In genomic region chrX:133888941-133889340, GRCh38 we compare ENCODE assay signal across 20 cellular contexts.
DNase-seq lines count a peak whose midpoint lies in the region; ATAC-seq, FAIRE-seq and TF ChIP-seq lines count a peak whose summit lies in the region.
"Had no signal": no experiment of that assay in that cellular context is flagged by ENCODE, and none has a peak within 500 bp of the region (broad histone marks: within the 10 kb centered on the region; RNA-seq: fewer than 3 reads in every experiment).

No MANE protein-coding gene starts in this region.

- intact Hi-C loops in HepG2 (cut with micrococcal nuclease; ENCODE audit: unreplicated experiment): no loop called here
- intact Hi-C loops in right lobe of liver (cut with DNase I): no loop called here
- intact Hi-C loops in uterus (cut with DNase I; ENCODE audit: low total_unique reads): no loop called here

- H3K36me3 Mint-ChIP-seq in endothelial cell (ENCODE audit: low read depth, unreplicated experiment) (no peaks in the 10 kb centered on the region), neural crest cell (ENCODE audit: low read depth) (peaks cover 2% of the 10 kb centered on the region)
- H3K36me3 Mint-ChIP-seq: CD4-positive, CD25-positive, alpha-beta regulatory T cell; CD8-positive, alpha-beta memory T cell had no signal

- H3K27me3 Mint-ChIP-seq in endothelial cell (ENCODE audit: unreplicated experiment) (no peaks in the 10 kb centered on the region), neural crest cell (ENCODE audit: low read depth) (peaks cover 2% of the 10 kb centered on the region)
- H3K27me3 Mint-ChIP-seq: B cell; CD4-positive, CD25-positive, alpha-beta regulatory T cell had no signal

- H4K20me1 ChIP-seq in HepG2 (ENCODE audit: insufficient read depth, low read length): peaks cover 79% of the 10 kb centered on the region
- H4K20me1 ChIP-seq: BLaER1 treated with 17β-estradiol and CSF1 and Interleukin-3, amounts not matched to agents 10 nM and 100 nM had no signal

- H3K36me3 ChIP-seq in HepG2 (replicated peaks in 1 of 2; ENCODE audit: control insufficient read depth in 1 of 2, insufficient read depth in 2 of 2, low read length in 2 of 2): peaks cover 0 to 6% of the 10 kb centered on the region in 2 experiments; a peak in 2 of 5 replicates
- no peaks in the 10 kb centered on the region for H3K36me3 ChIP-seq in right lobe of liver
- no peaks in the 10 kb centered on the region for H3K36me3 ChIP-seq in uterus
- H3K36me3 ChIP-seq: BLaER1 treated with 17β-estradiol and CSF1 and Interleukin-3, amounts not matched to agents 10 nM and 100 nM had no signal

- H3K9ac ChIP-seq in HepG2 (ENCODE audit: insufficient read depth, low read depth, low read length): no peak overlapping the region
- H3K9ac ChIP-seq: BLaER1 treated with 17β-estradiol and CSF1 and Interleukin-3, amounts not matched to agents 10 nM and 100 nM had no signal

- ATAC-seq in HepG2 (no peak), right lobe of liver (no peak), HG03378 (IDR thresholded peaks at IDR 0.05; ENCODE audit: unreplicated experiment) (no peak)

- H3K4me1 ChIP-seq in HepG2 (ENCODE audit: insufficient read depth, low read length): peaks cover 72% of the 10 kb centered on the region
- H3K4me1 ChIP-seq in right lobe of liver: peaks cover 0 to 13% (median 0%) of the 10 kb centered on the region in 4 donors
- no peaks in the 10 kb centered on the region for H3K4me1 ChIP-seq in uterus
- H3K4me1 ChIP-seq: BLaER1 treated with 17β-estradiol and CSF1 and Interleukin-3, amounts not matched to agents 10 nM and 100 nM had no signal

- H3K9me3 ChIP-seq in HepG2 (ENCODE audit: low read length): no peaks in the 10 kb centered on the region
- H3K9me3 ChIP-seq in right lobe of liver: no peaks in the 10 kb centered on the region
- no peaks in the 10 kb centered on the region for H3K9me3 ChIP-seq in uterus

- H3K4me1 Mint-ChIP-seq in endothelial cell (ENCODE audit: unreplicated experiment) (peaks cover 7% of the 10 kb centered on the region), neural crest cell (peaks cover 26% of the 10 kb centered on the region)
- H3K4me1 Mint-ChIP-seq: B cell; CD8-positive, alpha-beta memory T cell had no signal

- POLR2A ChIA-PET in HepG2 (lab: Yijun Ruan, JAX): no interaction called here

- H3K27me3 ChIP-seq in HepG2 (ENCODE audit: control insufficient read depth in 1 of 2, insufficient read depth in 2 of 2, low read length in 2 of 2): no peaks in the 10 kb centered on the region
- H3K27me3 ChIP-seq in right lobe of liver: peaks cover 0 to 23% of the 10 kb centered on the region in 2 donors
- no peaks in the 10 kb centered on the region for H3K27me3 ChIP-seq in uterus

- TF ChIP-seq CTCF in HepG2 (CRISPR knock-in tag; IDR thresholded peaks at IDR 0.05) (no peak), right lobe of liver (IDR thresholded peaks at IDR 0.05) (no peak), endothelial cell (IDR thresholded peaks at IDR 0.05; ENCODE audit: unreplicated experiment) (no peak), neural crest cell (conservative IDR thresholded peaks at IDR 0.05) (no peak), uterus (IDR thresholded peaks at IDR 0.05) (no peak)

- no peak overlapping the region for H3K27ac ChIP-seq in HepG2 (ENCODE audit: extremely low read length, insufficient read depth, low read length)
- no peak overlapping the region for H3K27ac ChIP-seq in right lobe of liver
- no peak overlapping the region for H3K27ac ChIP-seq in uterus
- H3K27ac ChIP-seq: BLaER1 treated with 17β-estradiol and CSF1 and Interleukin-3, amounts not matched to agents 10 nM and 100 nM had no signal

- CTCF ChIA-PET in HepG2 (lab: Yijun Ruan, JAX; ENCODE audit: low intra/inter-chr PET ratio, low total read pairs): no interaction called here

- no peak for FAIRE-seq in HepG2 (lab: Jason Lieb, UNC)
- FAIRE-seq: D721Med, GM12892, GM18507 had no signal

- DNase-seq in HepG2 (ENCODE audit: low spot score) (no peak), right lobe of liver (no peak), endothelial cell (ENCODE audit: low spot score) (no peak), neural crest cell (ENCODE audit: low read depth, low spot score) (no peak), retina (peak; percentile 18), NCI-H345 (lab: John Stamatoyannopoulos, UW) (no peak), uterus (no peak)
- DNase-seq: CD4-positive, CD25-positive, alpha-beta regulatory T cell; CD8-positive, alpha-beta memory T cell; COR-L47; DMS79; GDM1; GOT3; H7 had no signal

- no peak for TF ChIP-seq POLR2A in HepG2 (IDR thresholded peaks at IDR 0.05; ENCODE audit: insufficient read depth in 1 of 2, low read depth in 2 of 2, low read length in 2 of 2)
- TF ChIP-seq POLR2A in right lobe of liver (IDR thresholded peaks at IDR 0.05): no peak
- no peak for TF ChIP-seq POLR2A in uterus (IDR thresholded peaks at IDR 0.05)

- TF ChIP-seq EP300 in HepG2 (IDR thresholded peaks at IDR 0.05; ENCODE audit: low read depth in 2 of 2, low read length in 2 of 2) (no peak), HepG2 (CRISPR knock-in tag; IDR thresholded peaks at IDR 0.05; ENCODE audit: borderline replicate concordance) (no peak)

- no peak overlapping the region for H3K4me2 ChIP-seq in HepG2 (ENCODE audit: low read depth, low read length)
- H3K4me2 ChIP-seq: BLaER1 treated with 17β-estradiol and CSF1 and Interleukin-3, amounts not matched to agents 10 nM and 100 nM had no signal

- H3K9me3 Mint-ChIP-seq in endothelial cell (ENCODE audit: unreplicated experiment) (no peaks in the 10 kb centered on the region), neural crest cell (peaks cover 5% of the 10 kb centered on the region)

- no peak overlapping the region for H3K4me3 ChIP-seq in HepG2 (replicated peaks in 1 of 3; ENCODE audit: insufficient read depth in 1 of 3, low read depth in 2 of 3, low read length in 3 of 3)
- H3K4me3 ChIP-seq in right lobe of liver: no peak overlapping the region
- H3K4me3 ChIP-seq in uterus: no peak overlapping the region
- H3K4me3 ChIP-seq: BLaER1 treated with 17β-estradiol and CSF1 and Interleukin-3, amounts not matched to agents 10 nM and 100 nM had no signal

- no peak overlapping the region for H3K4me3 Mint-ChIP-seq in endothelial cell (ENCODE audit: unreplicated experiment)
- H3K4me3 Mint-ChIP-seq in neural crest cell: no peak overlapping the region
- H3K4me3 Mint-ChIP-seq: B cell; CD4-positive, CD25-positive, alpha-beta regulatory T cell; CD8-positive, alpha-beta memory T cell had no signal

- in situ Hi-C loops in HepG2 (cut with HindIII; ENCODE audit: extremely low pct_ligation_motif_present, low pct_unique_long_range_greater_than_20kb): no loop called here

- peaks cover 34% of the 10 kb centered on the region for H3K79me2 ChIP-seq in HepG2 (ENCODE audit: insufficient read depth, low read length)

- 100% methylated on average over 1 of the region's 1 CpG for WGBS in HepG2 (ENCODE audit: low lambda C conversion rate)
- 46% methylated on average over 1 of the region's 1 CpG for WGBS in right lobe of liver (ENCODE audit: insufficient coverage, low coverage, low lambda C conversion rate, missing lambda C conversion rate)

- no peak overlapping the region for H2AFZ ChIP-seq in HepG2 (ENCODE audit: low read length)

- no peak for TF ChIP-seq RAD21 in HepG2 (CRISPR knock-in tag; IDR thresholded peaks at IDR 0.05)

- BruUV-seq in HepG2 (replicated peaks; lab: Mats Ljungman, UMichigan): no TSS peak

- peak overlapping the region; percentile 43 for H3K27ac Mint-ChIP-seq in endothelial cell (ENCODE audit: unreplicated experiment)
- peak overlapping the region; percentile 8 for H3K27ac Mint-ChIP-seq in neural crest cell (ENCODE audit: unreplicated experiment)
- H3K27ac Mint-ChIP-seq: B cell; CD4-positive, CD25-positive, alpha-beta regulatory T cell; CD8-positive, alpha-beta memory T cell had no signal

TF ChIP-seq in HepG2, 621 proteins besides CTCF, POLR2A, EP300 and RAD21:
- peak; percentile 1; the same call in 1 of the 2 replicates for TF ChIP-seq POLR2AphosphoS5 (IDR thresholded peaks at IDR 0.05; ENCODE audit: low read depth, low read length)
- no peak for TF ChIP-seq U2AF2 (IDR thresholded peaks at IDR 0.05; ENCODE audit: low read depth, low read length)
